Comparison of ENCODE assay signal across 8 cellular contexts in the genomic region with DNA sequence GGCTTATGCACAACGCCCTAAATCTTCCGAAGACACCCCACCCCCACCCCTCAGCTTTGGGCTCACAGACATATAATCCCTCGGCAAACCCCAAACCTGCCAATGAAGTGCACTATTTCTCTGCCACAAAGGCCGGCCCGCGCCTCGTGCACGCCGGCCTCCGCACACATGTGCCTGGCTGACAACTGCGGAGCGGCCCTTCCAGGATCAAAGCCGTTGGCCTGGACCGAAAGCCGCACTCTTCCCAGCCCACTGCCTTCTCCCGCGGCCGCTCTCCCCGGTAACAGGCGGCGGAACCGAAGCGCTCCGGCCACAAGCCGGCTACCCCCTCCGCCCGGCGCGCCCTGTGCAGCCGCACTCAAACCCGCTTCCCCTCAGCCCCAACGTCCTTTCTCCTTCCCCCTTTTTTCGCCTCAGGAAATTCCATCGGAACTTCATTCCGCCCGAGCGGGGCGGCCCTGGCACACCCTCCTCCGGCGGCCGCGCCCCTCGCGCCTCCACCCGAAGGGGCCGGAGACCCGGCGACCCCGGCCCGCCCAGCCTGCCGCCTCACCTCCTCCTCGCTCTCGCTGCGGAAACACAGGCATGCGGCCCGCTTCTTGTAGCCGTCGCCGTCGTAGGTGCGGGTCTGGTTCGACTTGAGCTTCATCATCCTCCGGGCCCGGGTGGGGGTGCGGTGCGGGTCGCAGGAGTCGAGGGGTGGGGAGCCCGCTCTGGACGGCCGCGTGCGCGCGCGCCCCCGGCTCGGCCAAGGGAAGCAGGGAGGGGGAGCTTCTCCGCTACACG. TPM values are rescaled to one million over a fixed set of nuclear protein-coding genes. Genes with fewer than 3 reads are reported as not detected.
A peak's percentile ranks its signal among the peaks of the same experiment; 100 is the strongest.
DNase-seq lines count a peak whose midpoint lies in the region; ATAC-seq and TF ChIP-seq lines count a peak whose summit lies in the region.

No MANE protein-coding gene starts in this region.

- peaks cover 32% of the 10 kb centered on the region for H3K4me1 ChIP-seq in muscle layer of colon (ENCODE audit: insufficient read depth, low read length)

- peak; percentile 9 for ATAC-seq in HG03442 (IDR thresholded peaks at IDR 0.05; ENCODE audit: unreplicated experiment)

- no peaks in the 10 kb centered on the region for H3K27me3 ChIP-seq in muscle layer of colon (ENCODE audit: control insufficient read depth in 1 of 2, insufficient read depth in 2 of 2, low read length in 2 of 2)

- H3K27ac Mint-ChIP-seq in CD14-positive monocyte, result no peak overlapping the region

- intact Hi-C loops in CD14-positive monocyte (cut with micrococcal nuclease), result loop anchor here in 1 of 2 donors (2.0 to 5.0 kb wide), 2 partner anchors 15 to 60 kb away; no protein-coding TSS in a partner anchor

- no peaks in the 10 kb centered on the region for H3K36me3 ChIP-seq in muscle layer of colon (ENCODE audit: insufficient read depth, low read length)

- peak overlapping the region; percentile 86 for H3K27ac ChIP-seq in epithelial cell of prostate
- H3K27ac ChIP-seq in muscle layer of colon (ENCODE audit: low read depth, low read length), result peak overlapping the region; percentile 89

- H3K9me3 Mint-ChIP-seq in CD14-positive monocyte, result peaks cover 4 to 16% (median 13%) of the 10 kb centered on the region in 7 donors

- peaks cover 0 to 4% (median 0%) of the 10 kb centered on the region in 3 donors for H3K27me3 Mint-ChIP-seq in CD14-positive monocyte (ENCODE audit: low read depth in 3 of 3)

- peaks cover 1 to 3% of the 10 kb centered on the region in 2 donors for H3K36me3 Mint-ChIP-seq in CD14-positive monocyte

- H3K9ac ChIP-seq in muscle layer of colon (ENCODE audit: low read length), result peak overlapping the region; percentile 25

- peaks cover 25% of the 10 kb centered on the region for H3K4me1 Mint-ChIP-seq in CD14-positive monocyte

- no peak for TF ChIP-seq CTCF in CD14-positive monocyte (IDR thresholded peaks at IDR 0.05)

- DNase-seq in CD14-positive monocyte (ENCODE audit: low spot score) (peak; percentile 56), GM19240 (ENCODE audit: insufficient read length, low spot score) (peak; percentile 14), NCI-H82 treated with DMSO at 0.1 percent for 48 hours (lab: John Stamatoyannopoulos, UW; ENCODE audit: unreplicated experiment) (peak; percentile 75), epithelial cell of prostate (ENCODE audit: low read depth, low spot score) (no peak)
- DNase-seq in activated CD8-positive, alpha-beta memory T cell treated with anti-CD3 and anti-CD28 coated beads, Interleukin-2, amount 50 U/mL, for 4 hours, result peak; percentile 56
- peak; percentile 33 for DNase-seq in stimulated activated CD8-positive, alpha-beta memory T cell treated with anti-CD3 and anti-CD28 coated beads, Interleukin-7, amount 100 ng/mL, for 24 hours (ENCODE audit: low read depth)

- no peak overlapping the region for H3K4me3 Mint-ChIP-seq in CD14-positive monocyte

- H3K4me3 ChIP-seq in muscle layer of colon (ENCODE audit: low read depth in 1 of 2, low read length in 2 of 2), result peak overlapping the region; percentile 65 to 92

- H3K9me3 ChIP-seq in muscle layer of colon (ENCODE audit: low read length), result no peaks in the 10 kb centered on the region

RNA-seq across cellular contexts. Expression of gene NUDT3, which starts 0.6 kb away (rescaled TPM):
- 10 to 100 TPM in 1 of 2 donors, 1 to 10 TPM in 1; 9.3 to 10.9 TPM for polyA plus RNA-seq in CD14-positive monocyte

RNA-seq across cellular contexts. Expression of gene RPS10, which starts 34.0 kb away (rescaled TPM):
- polyA plus RNA-seq in CD14-positive monocyte, result 1,000 to 10,000 TPM in 1 of 2 donors, 100 to 1,000 TPM in 1; 645 to 1,054 TPM
